ENCODE assay signal across 22 cellular contexts in the genomic region with DNA sequence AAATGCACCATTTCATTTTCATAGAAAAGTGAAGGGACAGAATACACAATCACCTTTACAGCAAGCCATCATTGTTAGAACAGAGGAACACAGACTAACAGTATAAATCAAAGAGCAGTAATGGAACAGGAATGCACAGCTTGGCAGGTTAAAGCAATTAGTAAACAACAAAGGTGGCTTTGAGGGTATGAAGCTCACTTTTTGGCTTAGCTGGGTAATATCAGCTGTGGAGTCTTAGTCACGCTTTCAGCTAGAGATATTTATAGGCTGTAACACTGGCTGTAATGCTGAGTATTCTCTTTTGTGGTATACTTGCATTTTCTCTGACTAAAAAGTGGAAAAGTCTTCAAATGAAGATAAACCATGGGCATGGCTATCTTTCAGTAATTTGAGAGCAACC.
A peak's percentile ranks its signal among the peaks of the same experiment; 100 is the strongest.
DNase-seq lines count a peak whose midpoint lies in the region; ATAC-seq and TF ChIP-seq lines count a peak whose summit lies in the region.
"Had no signal": no experiment of that assay in that cellular context is flagged by ENCODE, and none has a peak within 500 bp of the region (broad histone marks: within the 10 kb centered on the region; RNA-seq: fewer than 3 reads in every experiment).

No MANE protein-coding gene starts in this region.

- TF ChIP-seq CTCF in LNCaP clone FGC (IDR thresholded peaks at IDR 0.05; ENCODE audit: control insufficient read depth, extremely low read depth, insufficient read depth), result no peak
- TF ChIP-seq CTCF in RWPE2 (IDR thresholded peaks at IDR 0.05; ENCODE audit: poor library complexity, severe bottlenecking), result no peak
- TF ChIP-seq CTCF in uterus (IDR thresholded peaks at IDR 0.05), result no peak

- H3K36me3 ChIP-seq in RWPE2 (ENCODE audit: low read depth) (no peaks in the 10 kb centered on the region), uterus (no peaks in the 10 kb centered on the region)
- H3K36me3 ChIP-seq: HAP-1 had no signal

- TF ChIP-seq POLR2A in uterus (IDR thresholded peaks at IDR 0.05) (no peak), GM18505 (IDR thresholded peaks at IDR 0.05; ENCODE audit: borderline replicate concordance, extremely low read depth, insufficient read depth, insufficient read length) (no peak)

- intact Hi-C loops in uterus (cut with DNase I; ENCODE audit: low total_unique reads), result no loop called here

- DNase-seq in LNCaP clone FGC (ENCODE audit: low read depth) (peak; percentile 23), RWPE2 (ENCODE audit: low spot score) (no peak), epithelial cell of prostate (ENCODE audit: low read depth, low spot score) (peak; percentile 14), uterus (no peak), SKM-1 treated with dmso at 0.1 percent for 144 hours (lab: John Stamatoyannopoulos, UW; ENCODE audit: unreplicated experiment) (no peak)
- no peak for DNase-seq in stimulated activated CD4-positive, alpha-beta T cell treated with anti-CD3 and anti-CD28 coated beads, Interleukin-2, amount 100 ng/mL, for 24 hours
- DNase-seq: ACHN; C1 segment of cervical spinal cord; CD8-positive, alpha-beta memory T cell; DMS79; IMR-90; Karpas-422; NCI-H1105 treated with DMSO at 0.1 percent for 48 hours; NCI-H1694; NCI-H2081 treated with DMSO at 0.1 percent for 48 hours; NCI-H510A treated with DMSO at 0.1 percent for 48 hours; NCI-H774; OCI-M1; SIG-M5 had no signal

- H3K27me3 ChIP-seq in RWPE2 (ENCODE audit: insufficient read depth, poor library complexity, severe bottlenecking) (no peaks in the 10 kb centered on the region), uterus (no peaks in the 10 kb centered on the region)

- H3K27ac ChIP-seq in RWPE2 (ENCODE audit: poor library complexity, severe bottlenecking), result no peak overlapping the region
- no peak overlapping the region for H3K27ac ChIP-seq in epithelial cell of prostate
- H3K27ac ChIP-seq in uterus, result no peak overlapping the region

- H3K4me3 ChIP-seq in LNCaP clone FGC (ENCODE audit: low read depth, low read length) (no peak overlapping the region), RWPE2 (ENCODE audit: severe bottlenecking) (no peak overlapping the region), uterus (no peak overlapping the region)
- H3K4me3 ChIP-seq: HAP-1 had no signal

- H3K9me3 ChIP-seq in RWPE2 (ENCODE audit: severe bottlenecking) (no peaks in the 10 kb centered on the region), uterus (no peaks in the 10 kb centered on the region)

- ATAC-seq in RWPE2 (ENCODE audit: low read depth) (peak; percentile 41; the same call in 2 of the 3 replicates), GM18505 (IDR thresholded peaks at IDR 0.05; ENCODE audit: unreplicated experiment) (no peak)
- ATAC-seq: SK-N-SH treated with all-trans-retinoic acid at 6 μM for 48 hours had no signal

- H3K4me1 ChIP-seq in RWPE2 (ENCODE audit: insufficient read depth, poor library complexity, severe bottlenecking) (no peaks in the 10 kb centered on the region), uterus (no peaks in the 10 kb centered on the region)
- H3K4me1 ChIP-seq: HAP-1 had no signal

Comparison
In these comparisons a context has a peak if more than half of its experiments do, and no peak if none do; other contexts are left out.
1. DNase-seq: peak in LNCaP clone FGC (single experiment) and epithelial cell of prostate (single experiment); none in RWPE2 (single experiment), uterus (0 of 2), SKM-1 treated with dmso at 0.1 percent for 144 hours (single experiment) and stimulated activated CD4-positive, alpha-beta T cell treated with anti-CD3 and anti-CD28 coated beads, Interleukin-2, amount 100 ng/mL, for 24 hours (0 of 2).